11 cellular contexts compared by ENCODE assay signal in the genomic region with DNA sequence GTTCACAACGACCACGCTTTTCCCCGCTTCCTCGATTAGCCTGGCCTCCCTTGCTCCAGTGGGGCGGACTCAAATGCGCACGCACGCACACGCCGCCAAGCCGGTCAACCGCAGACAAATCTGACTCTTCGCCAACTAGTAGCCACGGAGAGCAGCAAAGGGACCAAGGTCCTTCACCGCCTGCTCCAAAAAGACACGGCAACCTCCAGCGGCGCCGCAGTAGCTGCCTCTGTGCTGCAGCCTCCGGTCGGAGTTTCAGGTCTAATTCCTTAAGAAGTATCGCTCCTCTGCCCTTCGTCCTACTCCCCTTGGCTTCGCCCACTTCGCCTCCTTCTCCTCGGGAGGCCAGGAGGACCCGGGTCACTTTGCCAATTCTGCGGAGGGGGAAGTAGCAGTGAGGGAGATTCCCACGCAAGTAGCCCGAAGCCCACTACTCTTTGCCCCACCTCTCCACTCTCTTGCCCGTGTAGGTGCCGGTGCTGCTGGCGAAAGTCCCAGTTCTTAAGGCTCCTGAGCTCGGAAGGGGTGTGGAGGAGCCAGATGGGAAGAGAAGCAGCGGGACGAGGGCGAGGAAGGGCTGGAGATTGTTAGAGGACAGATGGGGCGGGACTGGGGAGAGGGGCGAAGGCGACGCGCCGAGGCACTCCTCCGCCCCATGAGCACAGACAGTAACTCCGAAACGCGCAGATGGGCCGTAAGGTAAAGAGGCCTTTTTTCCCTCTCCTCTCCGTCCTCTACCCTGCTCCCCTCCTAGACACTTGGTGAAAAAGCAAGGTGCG. TPM values are rescaled to one million over a fixed set of nuclear protein-coding genes. Genes with fewer than 3 reads are reported as not detected.
A peak's percentile ranks its signal among the peaks of the same experiment; 100 is the strongest.
DNase-seq lines count a peak whose midpoint lies in the region; ATAC-seq and TF ChIP-seq lines count a peak whose summit lies in the region.
"Had no signal": no experiment of that assay in that cellular context is flagged by ENCODE, and none has a peak within 500 bp of the region (broad histone marks: within the 10 kb centered on the region; RNA-seq: fewer than 3 reads in every experiment).

No MANE protein-coding gene starts in this region.

- no peaks in the 10 kb centered on the region for H3K9me3 ChIP-seq in WERI-Rb-1 (ENCODE audit: severe bottlenecking)

- no peak for TF ChIP-seq CTCF in GM13976 (IDR thresholded peaks at IDR 0.05; ENCODE audit: borderline replicate concordance, control extremely low read depth, extremely low read depth, insufficient read depth, missing control alignments)
- TF ChIP-seq CTCF in WERI-Rb-1 (IDR thresholded peaks at IDR 0.05; ENCODE audit: low read depth, low read length) = no peak

- peak overlapping the region; percentile 78 for H3K4me3 ChIP-seq in WERI-Rb-1 (ENCODE audit: low read depth, low read length)

- ATAC-seq in left lobe of liver (peak; percentile 28), HG03175 (IDR thresholded peaks at IDR 0.05; ENCODE audit: unreplicated experiment) (no peak)
- ATAC-seq: HCT116 had no signal

- in situ Hi-C loops in Caki2 (cut with HindIII; ENCODE audit: low pct_unique_long_range_greater_than_20kb, low sequenced_read_pairs) (no loop called here), GM13976 (cut with MboI; ENCODE audit: low sequenced_read_pairs, unreplicated experiment) (no loop called here)

- no peaks in the 10 kb centered on the region for H3K36me3 ChIP-seq in WERI-Rb-1

- peak overlapping the region; percentile 26 for H3K27ac ChIP-seq in WERI-Rb-1

- DNase-seq in Caki2 (ENCODE audit: low read depth) = peak; percentile 2
- DNase-seq in GM13976 (ENCODE audit: low spot score) = peak; percentile 19
- peak; percentile 55 for DNase-seq in WERI-Rb-1
- DNase-seq in left lobe of liver (ENCODE audit: low spot score) = no peak
- no peak for DNase-seq in RPMI8226
- no peak for DNase-seq in activated gamma-delta T cell (lab: John Stamatoyannopoulos, UW)
- DNase-seq in NCI-H1436 treated with DMSO at 0.1 percent for 48 hours (lab: John Stamatoyannopoulos, UW) = no peak
- DNase-seq: activated effector memory CD4-positive, alpha-beta T cell treated with anti-CD3 and anti-CD28 coated beads, Interleukin-2, amount 50 U/mL, for 16 hours had no signal

- H3K27me3 ChIP-seq in WERI-Rb-1 (ENCODE audit: insufficient read depth, low read depth, severe bottlenecking) = no peaks in the 10 kb centered on the region

RNA-seq across cellular contexts. Expression of a gene that starts 0.6 kb away (rescaled TPM):
- not detected in 2 replicates for total RNA-seq in Caki2 (2014; rRNA removed; shearing (Covaris generic); ENCODE audit: low replicate concordance)
- total RNA-seq in left lobe of liver = 0.88 TPM
- total RNA-seq: mucosa of gallbladder had no signal

Comparison
In these comparisons a context has a peak if more than half of its experiments do, and no peak if none do; other contexts are left out.
1. DNase-seq: peak in Caki2 (single experiment), GM13976 (single experiment) and WERI-Rb-1 (single experiment); none in left lobe of liver (single experiment), RPMI8226 (single experiment), activated gamma-delta T cell (single experiment) and NCI-H1436 treated with DMSO at 0.1 percent for 48 hours (single experiment).